ENCODE assay signal across 1 cellular context in genomic region chr12:40099423-40099853, GRCh38.
TF ChIP-seq lines count a peak whose summit lies in the region.

No MANE protein-coding gene starts in this region.

TF ChIP-seq in K562, 482 proteins besides CTCF, POLR2A, EP300 and RAD21 (continued from another document and continues in another):
- TF ChIP-seq ZNF395 (CRISPR knock-in tag; IDR thresholded peaks at IDR 0.05) (no peak), THRAP3 (IDR thresholded peaks at IDR 0.05; ENCODE audit: borderline replicate concordance) (no peak), RFX1 (IDR thresholded peaks at IDR 0.05) (peak; percentile 71), JUN (IDR thresholded peaks at IDR 0.05; ENCODE audit: borderline replicate concordance, low read depth, low read length) (no peak; the same call in 1 of the 2 replicates), JUN (CRISPR knock-in tag; IDR thresholded peaks at IDR 0.05; ENCODE audit: borderline replicate concordance) (no peak), ZBTB9 (CRISPR knock-in tag; IDR thresholded peaks at IDR 0.05) (no peak), SMARCE1 (IDR thresholded peaks at IDR 0.05) (peak; percentile 67; the same call in 1 of the 2 replicates), TEAD4 (IDR thresholded peaks at IDR 0.05; ENCODE audit: low read length) (peak; percentile 65), TEAD4 (CRISPR knock-in tag; IDR thresholded peaks at IDR 0.05; ENCODE audit: borderline replicate concordance) (no peak), CTBP1 (IDR thresholded peaks at IDR 0.05; ENCODE audit: borderline replicate concordance) (no peak), FOXA1 (IDR thresholded peaks at IDR 0.05; ENCODE audit: borderline replicate concordance) (peak; percentile 49; the same call in 1 of the 2 replicates), ZNF165 (CRISPR knock-in tag; IDR thresholded peaks at IDR 0.05; ENCODE audit: borderline replicate concordance) (no peak), SMC3 (conservative IDR thresholded peaks at IDR 0.05; ENCODE audit: insufficient read depth, low read depth, low read length) (no peak), FOXP1 (CRISPR knock-in tag; IDR thresholded peaks at IDR 0.05) (no peak), KDM1A (IDR thresholded peaks at IDR 0.05) (0 out of 4 replicates have a peak, but pooled peaks of 1 of the 2 experiments have one; percentile 7), CBX2 (IDR thresholded peaks at IDR 0.05; ENCODE audit: insufficient read depth, low read length, poor library complexity, severe bottlenecking) (no peak), RHOXF2B (CRISPR knock-in tag; conservative IDR thresholded peaks at IDR 0.05) (no peak), E2F5 (CRISPR knock-in tag; IDR thresholded peaks at IDR 0.05) (no peak), ZNF655 (CRISPR knock-in tag; IDR thresholded peaks at IDR 0.05) (no peak), SIN3A (IDR thresholded peaks at IDR 0.05; ENCODE audit: borderline replicate concordance in 2 of 2, control insufficient read depth in 1 of 2, low read depth in 2 of 2, low read length in 2 of 2) (no peak), ARID4B (CRISPR knock-in tag; IDR thresholded peaks at IDR 0.05) (no peak), DEAF1 (CRISPR knock-in tag; IDR thresholded peaks at IDR 0.05) (no peak), ZNF717 (CRISPR knock-in tag; IDR thresholded peaks at IDR 0.05) (no peak), ZNF239 (CRISPR knock-in tag; IDR thresholded peaks at IDR 0.05) (no peak), SRSF1 (IDR thresholded peaks at IDR 0.05; ENCODE audit: low read depth, low read length) (no peak), NR2C1 (IDR thresholded peaks at IDR 0.05) (no peak), NR2C1 (tag; IDR thresholded peaks at IDR 0.05) (no peak), ZSCAN32 (CRISPR knock-in tag; IDR thresholded peaks at IDR 0.05) (no peak), RBM39 (optimal IDR thresholded peaks at IDR 0.05; ENCODE audit: low read depth, low read length) (no peak), MBD1 (CRISPR knock-in tag; IDR thresholded peaks at IDR 0.05) (no peak), TCF15 (CRISPR knock-in tag; IDR thresholded peaks at IDR 0.05) (no peak), KLF16 (IDR thresholded peaks at IDR 0.05) (no peak), SRSF3 (IDR thresholded peaks at IDR 0.05; ENCODE audit: insufficient read depth, low read length) (no peak), BRCA1 (IDR thresholded peaks at IDR 0.05) (no peak), BRCA1 (CRISPR knock-in tag; IDR thresholded peaks at IDR 0.05) (no peak), MYBL2 (IDR thresholded peaks at IDR 0.05; ENCODE audit: low read depth) (peak; percentile 66; the same call in 1 of the 2 replicates), MYBL2 (CRISPR knock-in tag; IDR thresholded peaks at IDR 0.05; ENCODE audit: borderline replicate concordance) (no peak), ZNF232 (CRISPR knock-in tag; IDR thresholded peaks at IDR 0.05) (no peak), THAP12 (CRISPR knock-in tag; IDR thresholded peaks at IDR 0.05) (no peak), HDAC8 (tag; IDR thresholded peaks at IDR 0.05) (no peak), STAT5B (CRISPR knock-in tag; IDR thresholded peaks at IDR 0.05) (no peak), PRDM10 (IDR thresholded peaks at IDR 0.05; ENCODE audit: partially characterized antibody) (peak; percentile 81), GATAD2B (IDR thresholded peaks at IDR 0.05; ENCODE audit: borderline replicate concordance) (peak; percentile 11; the same call in 1 of the 2 replicates)
